In the genomic region with DNA sequence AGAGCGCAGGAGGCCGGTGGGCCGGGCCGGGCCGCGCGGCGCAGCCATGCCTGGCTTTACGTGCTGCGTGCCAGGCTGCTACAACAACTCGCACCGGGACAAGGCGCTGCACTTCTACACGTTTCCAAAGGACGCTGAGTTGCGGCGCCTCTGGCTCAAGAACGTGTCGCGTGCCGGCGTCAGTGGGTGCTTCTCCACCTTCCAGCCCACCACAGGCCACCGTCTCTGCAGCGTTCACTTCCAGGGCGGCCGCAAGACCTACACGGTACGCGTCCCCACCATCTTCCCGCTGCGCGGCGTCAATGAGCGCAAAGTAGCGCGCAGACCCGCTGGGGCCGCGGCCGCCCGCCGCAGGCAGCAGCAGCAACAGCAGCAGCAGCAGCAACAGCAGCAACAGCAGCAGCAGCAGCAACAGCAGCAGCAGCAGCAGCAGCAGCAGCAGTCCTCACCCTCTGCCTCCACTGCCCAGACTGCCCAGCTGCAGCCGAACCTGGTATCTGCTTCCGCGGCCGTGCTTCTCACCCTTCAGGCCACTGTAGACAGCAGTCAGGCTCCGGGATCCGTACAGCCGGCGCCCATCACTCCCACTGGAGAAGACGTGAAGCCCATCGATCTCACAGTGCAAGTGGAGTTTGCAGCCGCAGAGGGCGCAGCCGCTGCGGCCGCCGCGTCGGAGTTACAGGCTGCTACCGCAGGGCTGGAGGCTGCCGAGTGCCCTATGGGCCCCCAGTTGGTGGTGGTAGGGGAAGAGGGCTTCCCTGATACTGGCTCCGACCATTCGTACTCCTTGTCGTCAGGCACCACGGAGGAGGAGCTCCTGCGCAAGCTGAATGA, we compare ENCODE assay signal across 8 cellular contexts. TPM values are rescaled to one million over a fixed set of nuclear protein-coding genes. Genes with fewer than 3 reads are reported as not detected.
A peak's percentile ranks its signal among the peaks of the same experiment; 100 is the strongest.
DNase-seq lines count a peak whose midpoint lies in the region; ATAC-seq and TF ChIP-seq lines count a peak whose summit lies in the region.

No MANE protein-coding gene starts in this region.

- TF ChIP-seq POLR2A in GM18505 (IDR thresholded peaks at IDR 0.05; ENCODE audit: borderline replicate concordance, extremely low read depth, insufficient read depth, insufficient read length) (no peak), Peyer's patch (IDR thresholded peaks at IDR 0.05) (no peak), gastroesophageal sphincter (IDR thresholded peaks at IDR 0.05) (no peak)

- WGBS in gastroesophageal sphincter (ENCODE audit: low coverage in 1 of 2), 2 donors, result 0% methylated on average over 5 of the region's 67 CpGs; no CpG with 5 or more reads in 1 of the 2 donors

- no peak for TF ChIP-seq EP300 in gastroesophageal sphincter (IDR thresholded peaks at IDR 0.05)

- peak; percentile 6 for ATAC-seq in GM18505 (IDR thresholded peaks at IDR 0.05; ENCODE audit: unreplicated experiment)
- peak; percentile 5 for ATAC-seq in HG03097 (IDR thresholded peaks at IDR 0.05; ENCODE audit: low FRiP score, unreplicated experiment)
- ATAC-seq in gastroesophageal sphincter, result peak; percentile 23

- peak overlapping the region; percentile 91 for H3K27ac ChIP-seq in ACC112 (ENCODE audit: low read depth, low read length)
- H3K27ac ChIP-seq in Peyer's patch, result peak overlapping the region; percentile 96 to 100 (median 99)
- peak overlapping the region; percentile 97 to 100 (median 100) for H3K27ac ChIP-seq in gastroesophageal sphincter
- H3K27ac ChIP-seq in tibial artery, result peak overlapping the region; percentile 97 to 99

- H3K4me3 ChIP-seq in ACC112 (ENCODE audit: low read depth, low read length), result peak overlapping the region; percentile 79
- peak overlapping the region; percentile 79 to 98 (median 83) for H3K4me3 ChIP-seq in Peyer's patch
- peak overlapping the region; percentile 81 to 84 for H3K4me3 ChIP-seq in gastroesophageal sphincter
- peak overlapping the region; percentile 66 to 81 for H3K4me3 ChIP-seq in tibial artery

- H3K27me3 ChIP-seq in ACC112 (ENCODE audit: insufficient read depth, low read length) (no peaks in the 10 kb centered on the region), Peyer's patch (no peaks in the 10 kb centered on the region), gastroesophageal sphincter (no peaks in the 10 kb centered on the region), tibial artery (no peaks in the 10 kb centered on the region)

- peak overlapping the region; percentile 34 for H2AFZ ChIP-seq in ACC112 (ENCODE audit: low read length, unreplicated experiment)

- H3K79me2 ChIP-seq in ACC112 (ENCODE audit: control insufficient read depth, insufficient read depth, low read length, unreplicated experiment), result peaks cover 41% of the 10 kb centered on the region

- H3K9me3 ChIP-seq in Peyer's patch (no peaks in the 10 kb centered on the region), gastroesophageal sphincter (no peaks in the 10 kb centered on the region), tibial artery (no peaks in the 10 kb centered on the region)

- TF ChIP-seq CTCF in Peyer's patch (IDR thresholded peaks at IDR 0.05) (peak in 2 of 6 experiments; percentile 9 to 21), gastroesophageal sphincter (IDR thresholded peaks at IDR 0.05) (peak in 1 of 4 experiments; percentile 15), tibial artery (IDR thresholded peaks at IDR 0.05) (peak in 1 of 2 experiments; percentile 15)

- H3K4me1 ChIP-seq in ACC112 (ENCODE audit: control insufficient read depth, insufficient read depth, low read length, unreplicated experiment) (peaks cover 29% of the 10 kb centered on the region), Peyer's patch (peaks cover 0 to 36% (median 31%) of the 10 kb centered on the region in 4 donors), gastroesophageal sphincter (peaks cover 6 to 50% (median 28%) of the 10 kb centered on the region in 3 donors), tibial artery (peaks cover 15 to 45% (median 35%) of the 10 kb centered on the region in 4 donors)

- peak; percentile 49 to 77 (median 67) for DNase-seq in Peyer's patch
- peak; percentile 28 to 71 (median 44) for DNase-seq in activated naive CD4-positive, alpha-beta T cell (lab: John Stamatoyannopoulos, UW)
- peak; percentile 70 for DNase-seq in occipital lobe (lab: John Stamatoyannopoulos, UW)
- DNase-seq in tibial artery, result peak; percentile 50 to 76

- H3K36me3 ChIP-seq in ACC112 (ENCODE audit: insufficient read depth, low read length) (no peaks in the 10 kb centered on the region), Peyer's patch (no peaks in the 10 kb centered on the region), gastroesophageal sphincter (no peaks in the 10 kb centered on the region), tibial artery (no peaks in the 10 kb centered on the region)

- intact Hi-C loops in tibial artery (cut with DNase I; ENCODE audit: low total_unique reads), result no loop called here

RNA-seq across cellular contexts. Expression of a gene that starts 0.6 kb away (rescaled TPM):
- total RNA-seq in Peyer's patch (10 to 100 TPM; 23.9 to 38.2 (median 31.7) TPM), gastroesophageal sphincter (10 to 100 TPM; 52.6 to 78.0 (median 76.0) TPM), occipital lobe (25.3 TPM)

RNA-seq across cellular contexts. Expression of a gene that starts 4.0 kb away (rescaled TPM):
- total RNA-seq in Peyer's patch, result 10 to 100 TPM; 55.5 to 82.5 (median 69.1) TPM
- 100 to 1,000 TPM in 3 of 4 donors, 10 to 100 TPM in 1; 90.0 to 194 (median 113) TPM for total RNA-seq in gastroesophageal sphincter
- total RNA-seq in occipital lobe, result 73.2 TPM

RNA-seq across cellular contexts. Expression of a gene that starts 4.8 kb away (rescaled TPM):
- total RNA-seq in Peyer's patch (100 to 1,000 TPM in 2 of 4 donors, 10 to 100 TPM in 2; 64.8 to 138 (median 94.6) TPM), gastroesophageal sphincter (10 to 100 TPM; 15.4 to 44.2 (median 35.3) TPM), occipital lobe (19.7 TPM)

RNA-seq across cellular contexts. Expression of a gene that starts 30.1 kb away (rescaled TPM):
- 100 to 1,000 TPM in 2 of 4 donors, 10 to 100 TPM in 2; 94.2 to 154 (median 114) TPM for total RNA-seq in Peyer's patch
- 10 to 100 TPM; 43.8 to 72.6 (median 53.5) TPM for total RNA-seq in gastroesophageal sphincter
- total RNA-seq in occipital lobe, result 45.2 TPM

RNA-seq across cellular contexts. Expression of a gene that starts 36.0 kb away (rescaled TPM):
- total RNA-seq in Peyer's patch (1 to 10 TPM in 1 of 4 donors, under 1 TPM in 2, not detected in 1; 0.35 to 7.4 (median 0.94) TPM), gastroesophageal sphincter (1 to 10 TPM in 3 of 4 donors, under 1 TPM in 1; 0.89 to 2.4 (median 1.6) TPM), occipital lobe (3.7 TPM)

Comparison
In these comparisons a context has a peak if more than half of its experiments do, and no peak if none do; other contexts are left out.
1. Peak in every context shown above with its lines: DNase-seq, ATAC-seq, H3K4me3 ChIP-seq and H3K27ac ChIP-seq.